In genomic region chr1:105017587-105017986, GRCh38 we compare ENCODE assay signal across 28 cellular contexts.
"Had no signal": no experiment of that assay in that cellular context is flagged by ENCODE, and none has a peak within 500 bp of the region (broad histone marks: within the 10 kb centered on the region; RNA-seq: fewer than 3 reads in every experiment).

No MANE protein-coding gene starts in this region.

- H3K27ac Mint-ChIP-seq: activated B cell treated with CpG ODN at 0.5 μM for 24 hours; activated CD8-positive, alpha-beta T cell treated with anti-CD3 and anti-CD28 coated beads for 36 hours; activated naive CD8-positive, alpha-beta T cell; activated T-helper 17 cell treated with anti-CD3 and anti-CD28 coated beads, Interleukin-2, amount 50 U/mL, for 72 hours; effector memory CD8-positive, alpha-beta T cell had no signal

- ATAC-seq: activated CD4-positive, CD25-positive, alpha-beta regulatory T cell treated with anti-CD3 and anti-CD28 coated beads, Interleukin-2, amount 50 U/mL, for 24 hours; activated CD8-positive, alpha-beta T cell treated with anti-CD3 and anti-CD28 coated beads for 36 hours; activated T-cell treated with anti-CD3 and anti-CD28 coated beads, Interleukin-2, amount 50 U/mL, for 4 hours; activated T-helper 17 cell treated with anti-CD3 and anti-CD28 coated beads, Interleukin-2, amount 50 U/mL, for 72 hours; effector memory CD8-positive, alpha-beta T cell had no signal

- H3K27me3 Mint-ChIP-seq: activated B cell treated with CpG ODN at 0.5 μM for 24 hours; activated CD8-positive, alpha-beta T cell treated with anti-CD3 and anti-CD28 coated beads for 36 hours; activated naive CD8-positive, alpha-beta T cell; activated T-helper 17 cell treated with anti-CD3 and anti-CD28 coated beads, Interleukin-2, amount 50 U/mL, for 72 hours; effector memory CD8-positive, alpha-beta T cell had no signal

- H3K36me3 Mint-ChIP-seq: activated naive CD8-positive, alpha-beta T cell had no signal

- H3K9me3 ChIP-seq: esophagus squamous epithelium had no signal

- H3K36me3 ChIP-seq: brain microvascular endothelial cell, esophagus squamous epithelium had no signal

- H3K27ac ChIP-seq: brain microvascular endothelial cell, epithelial cell of prostate, esophagus squamous epithelium, VCaP had no signal

- H3K4me1 ChIP-seq: esophagus squamous epithelium had no signal

- DNase-seq: activated B cell treated with CpG ODN at 0.5 μM for 24 hours; activated CD4-positive, alpha-beta T cell treated with anti-CD3 and anti-CD28 coated beads for 48 hours; activated CD4-positive, alpha-beta T cell treated with anti-CD3 and anti-CD28 coated beads, Interleukin-2, amount 50 U/mL, for 1 hour; activated CD4-positive, alpha-beta T cell treated with anti-CD3 and anti-CD28 coated beads, Interleukin-2, amount 50 U/mL, for 48 hours; activated CD8-positive, alpha-beta memory T cell treated with anti-CD3 and anti-CD28 coated beads for 24 hours; activated CD8-positive, alpha-beta T cell treated with anti-CD3 and anti-CD28 coated beads for 36 hours; activated effector memory CD4-positive, alpha-beta T cell treated with Interleukin-2 at 50 U/mL for 16 hours; activated gamma-delta T cell treated with Interleukin-2 at 50 U/mL for 16 hours; activated naive CD4-positive, alpha-beta T cell treated with anti-CD3 and anti-CD28 coated beads, Interleukin-2, amount 50 U/mL, for 16 hours; activated naive CD4-positive, alpha-beta T cell treated with Interleukin-2 at 50 U/mL for 16 hours; activated T-cell treated with anti-CD3 and anti-CD28 coated beads, Interleukin-2, amount 50 U/mL, for 4 hours; amniotic stem cell; anterior cingulate cortex; brain microvascular endothelial cell; caudate nucleus; cortex of kidney; dermis blood vessel endothelial cell; effector CD4-positive, alpha-beta T cell; effector memory CD8-positive, alpha-beta T cell; esophagus squamous epithelium; head of caudate nucleus; hippocampal formation; T-helper 2 cell had no signal

- H3K4me1 Mint-ChIP-seq: activated B cell treated with CpG ODN at 0.5 μM for 24 hours; activated T-helper 17 cell treated with anti-CD3 and anti-CD28 coated beads, Interleukin-2, amount 50 U/mL, for 72 hours had no signal

- H3K4me3 ChIP-seq: esophagus squamous epithelium had no signal

- H3K4me3 Mint-ChIP-seq: activated B cell treated with CpG ODN at 0.5 μM for 24 hours; activated CD8-positive, alpha-beta T cell treated with anti-CD3 and anti-CD28 coated beads for 36 hours; activated naive CD8-positive, alpha-beta T cell; activated T-cell treated with anti-CD3 and anti-CD28 coated beads, Interleukin-2, amount 50 U/mL, for 4 hours; activated T-helper 17 cell treated with anti-CD3 and anti-CD28 coated beads, Interleukin-2, amount 50 U/mL, for 72 hours; effector memory CD8-positive, alpha-beta T cell had no signal

- H3K27me3 ChIP-seq: brain microvascular endothelial cell, esophagus squamous epithelium had no signal
